ENCODE assay signal across 27 cellular contexts in the genomic region with DNA sequence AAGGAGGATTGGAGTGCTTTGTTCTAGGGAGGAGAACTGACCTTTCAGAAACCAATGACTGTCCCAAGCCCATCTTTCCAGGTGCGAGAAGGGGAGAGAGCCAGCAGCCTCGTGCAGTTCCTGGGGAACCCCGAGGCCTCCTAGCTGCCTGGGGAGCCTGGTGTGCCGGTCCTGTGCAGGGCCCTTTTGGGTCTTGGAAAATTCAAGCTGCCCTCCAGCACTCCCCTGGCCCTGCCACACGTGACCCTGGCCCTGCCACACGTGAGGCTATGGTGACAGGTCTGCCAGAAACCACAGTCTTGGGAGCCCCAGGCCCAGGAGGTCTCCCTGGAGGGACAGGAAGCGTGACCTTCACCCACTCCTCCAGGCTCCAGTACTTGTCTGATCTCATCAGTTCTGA. TPM values are rescaled to one million over a fixed set of nuclear protein-coding genes. Genes with fewer than 3 reads are reported as not detected.
DNase-seq lines count a peak whose midpoint lies in the region; ATAC-seq, FAIRE-seq and TF ChIP-seq lines count a peak whose summit lies in the region.
"Had no signal": no experiment of that assay in that cellular context is flagged by ENCODE, and none has a peak within 500 bp of the region (broad histone marks: within the 10 kb centered on the region; RNA-seq: fewer than 3 reads in every experiment).

No MANE protein-coding gene starts in this region.

- H3K27me3 ChIP-seq in right cardiac atrium (ENCODE audit: control insufficient read depth, insufficient read depth) (no peaks in the 10 kb centered on the region), esophagus squamous epithelium (peaks cover 0 to 7% (median 0%) of the 10 kb centered on the region in 4 donors), psoas muscle (ENCODE audit: insufficient read depth in 3 of 3, low read length in 2 of 3) (no peaks in the 10 kb centered on the region)
- H3K27me3 ChIP-seq: SJSA1 had no signal

- H3K9me3 ChIP-seq in right cardiac atrium (ENCODE audit: control insufficient read depth, low read length) (no peaks in the 10 kb centered on the region), esophagus squamous epithelium (no peaks in the 10 kb centered on the region), psoas muscle (no peaks in the 10 kb centered on the region)
- H3K9me3 ChIP-seq: SJSA1 had no signal

- TF ChIP-seq POLR2A in esophagus squamous epithelium (IDR thresholded peaks at IDR 0.05), result peak in 1 of 4 donors; percentile 21

- H3K36me3 ChIP-seq in esophagus squamous epithelium (peaks cover 0 to 4% (median 0%) of the 10 kb centered on the region in 3 donors), psoas muscle (ENCODE audit: insufficient read depth in 1 of 2, low read depth in 1 of 2) (peaks cover 2 to 86% of the 10 kb centered on the region in 2 donors)
- H3K36me3 ChIP-seq: brain microvascular endothelial cell, WERI-Rb-1 had no signal

- H3K4me1 ChIP-seq in right cardiac atrium (ENCODE audit: control insufficient read depth, insufficient read depth, low read length), result peaks cover 12% of the 10 kb centered on the region
- peaks cover 0 to 17% (median 0%) of the 10 kb centered on the region in 3 donors for H3K4me1 ChIP-seq in esophagus squamous epithelium
- H3K4me1 ChIP-seq in psoas muscle, result peaks cover 86% of the 10 kb centered on the region
- H3K4me1 ChIP-seq: SJSA1 had no signal

- no peak for FAIRE-seq in D721Med (lab: Jason Lieb, UNC)
- FAIRE-seq: GM12891, H1 had no signal

- H3K27ac ChIP-seq in right cardiac atrium (ENCODE audit: low read length), result peak overlapping the region; percentile 54
- peak overlapping the region; percentile 24 to 73 (median 68) for H3K27ac ChIP-seq in esophagus squamous epithelium
- peak overlapping the region; percentile 100 for H3K27ac ChIP-seq in psoas muscle
- H3K27ac ChIP-seq: brain microvascular endothelial cell, SJSA1, WERI-Rb-1 had no signal

- DNase-seq in right cardiac atrium (no peak), Right ventricle myocardium superior (no peak), esophagus squamous epithelium (lab: John Stamatoyannopoulos, UW) (no peak), psoas muscle (peak in 1 of 2 donors; percentile 63), NCI-H1694 (lab: John Stamatoyannopoulos, UW) (no peak), D721Med (ENCODE audit: insufficient read length, low spot score) (no peak), NCI-H187 treated with DMSO at 0.1 percent for 48 hours (lab: John Stamatoyannopoulos, UW) (no peak)
- DNase-seq: activated CD4-positive, alpha-beta T cell treated with anti-CD3 and anti-CD28 coated beads for 48 hours; activated CD8-positive, alpha-beta memory T cell treated with anti-CD3 and anti-CD28 coated beads for 24 hours; activated T-cell treated with anti-CD3 and anti-CD28 coated beads for 4 hours; amygdala; brain microvascular endothelial cell; CD8-positive, alpha-beta memory T cell; DMS153; hypothalamus; Karpas-422; NCI-H1417; NCI-H2107; NCI-H748 treated with DMSO at 0.1 percent for 48 hours; stimulated activated CD4-positive, alpha-beta T cell treated with anti-CD3 and anti-CD28 coated beads, Interleukin-15, amount 100 ng/mL, for 24 hours; T-helper 9 cell had no signal

- H3K4me3 ChIP-seq in right cardiac atrium (ENCODE audit: low read length), result no peak overlapping the region
- no peak overlapping the region for H3K4me3 ChIP-seq in esophagus squamous epithelium
- peak overlapping the region; percentile 48 for H3K4me3 ChIP-seq in psoas muscle
- H3K4me3 ChIP-seq: SJSA1 had no signal

- 80% methylated on average over 7 of the region's 7 CpGs for WGBS in right cardiac atrium
- 88% methylated on average over 1 of the region's 7 CpGs; no CpG with 5 or more reads in 1 of the 2 donors for WGBS in esophagus squamous epithelium, 2 donors
- WGBS in psoas muscle, 3 donors, result 54 to 75% (median 61%) methylated on average over 7 of the region's 7 CpGs

- TF ChIP-seq CTCF in esophagus squamous epithelium (IDR thresholded peaks at IDR 0.05) (no peak), psoas muscle (IDR thresholded peaks at IDR 0.05) (no peak), D721Med (IDR thresholded peaks at IDR 0.05; ENCODE audit: insufficient read depth, missing control alignments) (no peak)

- ATAC-seq in right cardiac atrium, result no peak
- no peak for ATAC-seq in Right ventricle myocardium superior (ENCODE audit: poor library complexity)
- ATAC-seq in psoas muscle, result no peak
- ATAC-seq: activated naive CD4-positive, alpha-beta T cell treated with anti-CD3 and anti-CD28 coated beads, Interleukin-2, amount 50 U/mL, for 72 hours; stimulated activated memory B cell treated with anti-CD40 and anti-IgM and Interleukin-4, amounts not matched to agents 10 μg/mL and 1 μg/mL and 100 μg/mL, for 72 hours had no signal

- intact Hi-C loops in right cardiac atrium (cut with DNase I) (no loop called here), Right ventricle myocardium superior (cut with DNase I) (no loop called here), esophagus squamous epithelium (cut with DNase I) (no loop called here), psoas muscle (cut with DNase I) (no loop called here)

RNA-seq across cellular contexts. Expression of a gene that starts 15.7 kb away (rescaled TPM):
- total RNA-seq in right cardiac atrium, result 10 to 100 TPM in 3 of 4 donors, 1 to 10 TPM in 1; 10.0 to 44.4 (median 27.1) TPM
- polyA plus RNA-seq in right cardiac atrium, result 14.4 TPM
- total RNA-seq in Right ventricle myocardium superior, result 44.2 TPM
- 1 to 10 TPM in 2 of 4 donors, under 1 TPM in 1, not detected in 1; 0.75 to 5.5 (median 1.7) TPM for total RNA-seq in esophagus squamous epithelium
- total RNA-seq in psoas muscle, result 100 to 1,000 TPM; 113 to 363 (median 306) TPM
- polyA plus RNA-seq in psoas muscle, result 100 to 1,000 TPM in 2 of 3 donors, 10 to 100 TPM in 1; 95.7 to 220 (median 175) TPM
- total RNA-seq: activated naive CD4-positive, alpha-beta T cell treated with anti-CD3 and anti-CD28 coated beads, Interleukin-2, amount 50 U/mL, for 72 hours; CD8-positive, alpha-beta memory T cell had no signal
- polyA plus RNA-seq: CD8-positive, alpha-beta memory T cell had no signal

RNA-seq across cellular contexts. Expression of a gene that starts 19.5 kb away (rescaled TPM):
- total RNA-seq in right cardiac atrium (100 to 1,000 TPM; 188 to 264 (median 233) TPM), Right ventricle myocardium superior (208 TPM), esophagus squamous epithelium (10 to 100 TPM in 3 of 4 donors, 1 to 10 TPM in 1; 7.8 to 36.8 (median 13.7) TPM), psoas muscle (100 to 1,000 TPM; 118 to 184 (median 145) TPM)
- polyA plus RNA-seq in right cardiac atrium (376 TPM), psoas muscle (100 to 1,000 TPM; 129 to 158 (median 141) TPM)

RNA-seq across cellular contexts. Expression of a gene that starts 57.9 kb away (rescaled TPM):
- total RNA-seq in right cardiac atrium, result 10 to 100 TPM; 29.5 to 34.6 (median 32.9) TPM
- 33.2 TPM for polyA plus RNA-seq in right cardiac atrium
- 19.1 TPM for total RNA-seq in Right ventricle myocardium superior
- 10 to 100 TPM; 37.7 to 47.2 (median 42.3) TPM for total RNA-seq in esophagus squamous epithelium
- total RNA-seq in psoas muscle, result 10 to 100 TPM; 21.3 to 38.8 (median 24.5) TPM
- polyA plus RNA-seq in psoas muscle, result 10 to 100 TPM; 37.3 to 63.3 (median 45.0) TPM
